ENCODE assay signal across 8 cellular contexts in genomic region chr13:99980201-99981114, GRCh38. TPM values are rescaled to one million over a fixed set of nuclear protein-coding genes. Genes with fewer than 3 reads are reported as not detected.
A peak's percentile ranks its signal among the peaks of the same experiment; 100 is the strongest.
DNase-seq lines count a peak whose midpoint lies in the region; ATAC-seq, FAIRE-seq and TF ChIP-seq lines count a peak whose summit lies in the region.

No MANE protein-coding gene starts in this region.

- H3K4me3 ChIP-seq in A549 (peak overlapping the region; percentile 92), iPS-11a (ENCODE audit: low read depth, low read length) (peak overlapping the region; percentile 56), spleen (peak overlapping the region; percentile 30 to 73 (median 48))

- H3K9me3 ChIP-seq in A549 (no peaks in the 10 kb centered on the region), spleen (peaks cover 0 to 50% (median 5%) of the 10 kb centered on the region in 8 donors)

- WGBS in A549 (ENCODE audit: missing lambda C conversion rate), result under 1% methylated on average over 27 of the region's 104 CpGs
- 2 to 5% (median 3%) methylated on average over 49 to 104 of the region's 104 CpGs for WGBS in spleen, 5 donors

- H3K4me2 ChIP-seq in A549, result peak overlapping the region; percentile 92

- H3K4me1 ChIP-seq in A549 (peaks cover 7% of the 10 kb centered on the region; the same call in 2 of the 3 replicates), spleen (peaks cover 17 to 73% (median 59%) of the 10 kb centered on the region in 6 donors)

- intact Hi-C loops in spleen (cut with DNase I; ENCODE audit: low total_unique reads), result no loop called here

- H3K27ac ChIP-seq in A549 (peak overlapping the region; percentile 84 to 97), spleen (no peak overlapping the region)

- no peak for TF ChIP-seq CTCF in A549 (IDR thresholded peaks at IDR 0.05)
- TF ChIP-seq CTCF in GM13977 (IDR thresholded peaks at IDR 0.05; ENCODE audit: extremely low read depth, insufficient read depth, missing control alignments), result peak; percentile 9
- no peak for TF ChIP-seq CTCF in spleen (IDR thresholded peaks at IDR 0.05 in 8 of 11, conservative IDR thresholded peaks at IDR 0.05 in 3 of 11)

- CTCF ChIA-PET in A549 (lab: Yijun Ruan, JAX), result interaction anchor here (1.1 to 2.0 kb wide), 3 partner anchors 10 to 534 kb away, joined by 3 to 9 read pairs (median 4); no protein-coding TSS in a partner anchor

- TF ChIP-seq EP300 in A549 (IDR thresholded peaks at IDR 0.05), result no peak

- POLR2A ChIA-PET in A549 (lab: Yijun Ruan, JAX), result interaction anchor here (0.5 to 4.6 kb wide), 11 partner anchors 10 to 694 kb away, joined by 3 to 79 read pairs (median 5); partner anchors contain the start of genes PCCA, TMTC4 and ZIC5

- peaks cover 43 to 100% (median 98%) of the 10 kb centered on the region in 7 donors for H3K27me3 ChIP-seq in spleen (replicated peaks in 1 of 7)

- DNase-seq in A549 (ENCODE audit: low read depth in 1 of 2, low spot score in 1 of 2), result peak in 1 of 2 experiments; percentile 87
- DNase-seq in GM13977 (ENCODE audit: low spot score), result peak; percentile 88
- peak; percentile 52 for DNase-seq in KBM-7
- peak; percentile 94 for DNase-seq in astrocyte of the hippocampus (ENCODE audit: low read depth, low spot score)
- peak; percentile 85 for DNase-seq in spleen

- TF ChIP-seq POLR2A in A549 (IDR thresholded peaks at IDR 0.05; ENCODE audit: low read length), result peak; percentile 41
- no peak for TF ChIP-seq POLR2A in spleen (IDR thresholded peaks at IDR 0.05)

- ATAC-seq in A549, result peak; percentile 54 to 77
- peak; percentile 73 for ATAC-seq in SK-N-SH treated with all-trans-retinoic acid at 6 μM for 48 hours
- no peak for ATAC-seq in HG03342 (IDR thresholded peaks at IDR 0.05; ENCODE audit: unreplicated experiment)

- no peak for TF ChIP-seq RAD21 in A549 (conservative IDR thresholded peaks at IDR 0.05 in 1 of 2, IDR thresholded peaks at IDR 0.05 in 1 of 2)

- H3K36me3 ChIP-seq in spleen, result no peaks in the 10 kb centered on the region

- no peak for FAIRE-seq in A549 (lab: Jason Lieb, UNC)

- in situ Hi-C loops in GM13977 (cut with MboI; ENCODE audit: low pct_unique_long_range_greater_than_20kb, low sequenced_read_pairs, unreplicated experiment) (loop anchor here (25.0 kb wide), 2 partner anchors 257 to 532 kb away; no protein-coding TSS in a partner anchor), KBM-7 (cut with MboI; ENCODE audit: low pct_unique_long_range_greater_than_20kb, low sequenced_read_pairs) (no loop called here)

TF ChIP-seq in A549, 52 proteins besides CTCF, POLR2A, EP300 and RAD21 (continues in another document):
- TF ChIP-seq MAX (IDR thresholded peaks at IDR 0.05) (no peak; the same call in 1 of the 2 replicates), TP53 (CRISPR knock-in tag; IDR thresholded peaks at IDR 0.05) (no peak), CEBPB (IDR thresholded peaks at IDR 0.05) (no peak), E2F6 (IDR thresholded peaks at IDR 0.05; ENCODE audit: borderline replicate concordance, low read depth) (0 out of 2 replicates have a peak, but pooled peaks have one; percentile 30), ZC3H11A (IDR thresholded peaks at IDR 0.05) (no peak), BCL3 (IDR thresholded peaks at IDR 0.05) (no peak; the same call in 2 of the 3 replicates), ZNF302 (CRISPR knock-in tag; IDR thresholded peaks at IDR 0.05) (no peak), JUN (IDR thresholded peaks at IDR 0.05) (peak in 1 of 2 experiments; percentile 66; a peak in 3 of 5 replicates)

TF ChIP-seq in SK-N-SH treated with all-trans-retinoic acid at 6 μM for 48 hours, 23 proteins besides CTCF, POLR2A, EP300 and RAD21:
- no peak for TF ChIP-seq ZC3H10 (CRISPR knock-in tag; IDR thresholded peaks at IDR 0.05)
- no peak for TF ChIP-seq GLIS3 (CRISPR knock-in tag; IDR thresholded peaks at IDR 0.05)
- TF ChIP-seq ZNF565 (CRISPR knock-in tag; conservative IDR thresholded peaks at IDR 0.05; ENCODE audit: low read depth), result no peak
- TF ChIP-seq TOX (CRISPR knock-in tag; IDR thresholded peaks at IDR 0.05; ENCODE audit: borderline replicate concordance), result no peak
- TF ChIP-seq CREB5 (CRISPR knock-in tag; IDR thresholded peaks at IDR 0.05; ENCODE audit: low read depth), result no peak
- no peak for TF ChIP-seq ZFP3 (CRISPR knock-in tag; IDR thresholded peaks at IDR 0.05)
- TF ChIP-seq ARNTL (CRISPR knock-in tag; IDR thresholded peaks at IDR 0.05; ENCODE audit: borderline replicate concordance, low read depth), result no peak
- TF ChIP-seq ZFP30 (CRISPR knock-in tag; IDR thresholded peaks at IDR 0.05), result no peak
- TF ChIP-seq ISL1 (CRISPR knock-in tag; IDR thresholded peaks at IDR 0.05), result no peak
- no peak for TF ChIP-seq CSRNP3 (CRISPR knock-in tag; IDR thresholded peaks at IDR 0.05)
- TF ChIP-seq ESRRG (CRISPR knock-in tag; IDR thresholded peaks at IDR 0.05), result no peak
- TF ChIP-seq SNAI2 (CRISPR knock-in tag; IDR thresholded peaks at IDR 0.05), result no peak

RNA-seq across cellular contexts. Expression of gene ZIC2, which starts 1.1 kb away (rescaled TPM):
- polyA plus RNA-seq in A549 (2011; rRNA removed), result 2.1 and 3.0 TPM in 2 replicates
- 3.6 and 5.0 TPM in 2 replicates for polyA plus RNA-seq in A549 (2012; cell fraction: cytosol; rRNA removed)
- 6.7 and 9.0 TPM in 2 replicates for polyA plus RNA-seq in A549 (2012; cell fraction: nucleus; rRNA removed)
- polyA plus RNA-seq in A549 (2017; fragmentation: RNase III; extraction: RNeasy Plus Mini Kit Qiagen cat#74134 plus additional on column Dnase treatment), result 7.9 to 10.3 TPM (median 9.2 TPM) in 3 replicates
- 2.6 and 4.0 TPM in 2 replicates for polyA minus RNA-seq in A549 (2011; rRNA and poly(A)+ RNA removed)
- not detected for total RNA-seq in spleen
- polyA plus RNA-seq in spleen, result not detected

RNA-seq across cellular contexts. Expression of gene ZIC5, which starts 8.9 kb away (rescaled TPM):
- polyA plus RNA-seq in A549 (2011; rRNA removed) (2.8 and 3.0 TPM in 2 replicates), A549 (2017; fragmentation: RNase III; extraction: RNeasy Plus Mini Kit Qiagen cat#74134 plus additional on column Dnase treatment) (2.8 to 3.1 TPM (median 3.1 TPM) in 3 replicates), spleen (not detected)
- 1.3 and 1.6 TPM in 2 replicates for polyA plus RNA-seq in A549 (2012; cell fraction: cytosol; rRNA removed)
- 1.7 and 1.8 TPM in 2 replicates for polyA plus RNA-seq in A549 (2012; cell fraction: nucleus; rRNA removed)
- polyA minus RNA-seq in A549 (2011; rRNA and poly(A)+ RNA removed), result 1.9 and 2.4 TPM in 2 replicates
- not detected for total RNA-seq in spleen

Comparison
In these comparisons a context has a peak if more than half of its experiments do, and no peak if none do; other contexts are left out.
1. H3K27ac ChIP-seq: peak in A549 (2 of 2); none in spleen (0 of 8).
2. Peak in every context shown above with its lines, with median percentiles within 50 percentile points of each other: H3K4me3 ChIP-seq.